In genomic region chr3:112561693-112562529, GRCh38 we compare ENCODE assay signal across 8 cellular contexts. TPM values are rescaled to one million over a fixed set of nuclear protein-coding genes. Genes with fewer than 3 reads are reported as not detected.
A peak's percentile ranks its signal among the peaks of the same experiment; 100 is the strongest.
DNase-seq lines count a peak whose midpoint lies in the region; TF ChIP-seq lines count a peak whose summit lies in the region.

Gene ATG3 (minus strand): TSS chr3:112561962. CDS start chr3:112561528, 434 bp downstream.
Gene SLC35A5 (plus strand): TSS chr3:112562045. CDS start chr3:112563404, 1,359 bp downstream.

- DNase-seq in COLO829 (ENCODE audit: low spot score) (peak; percentile 99), GM20000 (ENCODE audit: low spot score) (peak; percentile 94), HT-29 (ENCODE audit: low spot score) (peak; percentile 99), NOMO-1 (lab: John Stamatoyannopoulos, UW; ENCODE audit: unreplicated experiment in 2 of 2) (peak; percentile 99), lung microvascular endothelial cell (ENCODE audit: low read depth in 2 of 2) (peak; percentile 99)
- peak; percentile 98 for DNase-seq in effector memory CD4-positive, alpha-beta T cell
- peak; percentile 95 to 98 (median 96) for DNase-seq in stimulated activated CD4-positive, alpha-beta T cell treated with anti-CD3 and anti-CD28 coated beads, TNF-alpha, amount 100 ng/mL, for 48 hours (ENCODE audit: low read depth in 3 of 3)

- no peak for TF ChIP-seq CTCF in GM20000 (IDR thresholded peaks at IDR 0.05; ENCODE audit: extremely low read depth, missing control alignments)

- no peaks in the 10 kb centered on the region for H3K27me3 ChIP-seq in effector memory CD4-positive, alpha-beta T cell (replicated peaks; ENCODE audit: control insufficient read depth, insufficient read depth, low read length, poor library complexity, severe bottlenecking)

- CTCF ChIA-PET in activated CD8-positive, alpha-beta memory T cell treated with anti-CD3 and anti-CD28 coated beads for 36 hours (lab: Charles Lee): no interaction called here

- H3K27ac ChIP-seq in effector memory CD4-positive, alpha-beta T cell (ENCODE audit: insufficient read depth, low read length, poor library complexity, severe bottlenecking): peak within 1 kb of the TSS; percentile 98

- no peaks in the 10 kb centered on the region for H3K9me3 ChIP-seq in effector memory CD4-positive, alpha-beta T cell (ENCODE audit: control insufficient read depth, low read length)

- POLR2A ChIA-PET in activated CD8-positive, alpha-beta memory T cell treated with anti-CD3 and anti-CD28 coated beads for 36 hours (lab: Charles Lee): interaction anchor here (0.6 to 1.1 kb wide), 3 partner anchors 62 to 456 kb away, joined by 3 to 4 read pairs (median 3); no protein-coding TSS in a partner anchor

- H3K4me3 ChIP-seq in effector memory CD4-positive, alpha-beta T cell (ENCODE audit: insufficient read depth, low read depth, low read length, poor library complexity, severe bottlenecking): peak within 1 kb of the TSS; percentile 85

- peaks cover 16% of the 10 kb centered on the region for H3K4me1 ChIP-seq in effector memory CD4-positive, alpha-beta T cell (ENCODE audit: control insufficient read depth, insufficient read depth, low read length, poor library complexity, severe bottlenecking)

- no peaks in the 10 kb centered on the region for H3K36me3 ChIP-seq in effector memory CD4-positive, alpha-beta T cell (ENCODE audit: control insufficient read depth, insufficient read depth, low read length)

RNA-seq across cellular contexts. Expression of gene ATG3, which starts in this region (rescaled TPM):
- total RNA-seq in HT-29 (2014; rRNA removed; shearing (Covaris generic)): 92.1 and 103 TPM in 2 replicates
- total RNA-seq in activated CD8-positive, alpha-beta memory T cell treated with anti-CD3 and anti-CD28 coated beads for 36 hours: 10 to 100 TPM; 73.8 to 75.3 TPM
- 60.1 and 66.1 TPM in 2 replicates for total RNA-seq in lung microvascular endothelial cell

RNA-seq across cellular contexts. Expression of gene SLC35A5, which starts in this region (rescaled TPM):
- total RNA-seq in HT-29 (2014; rRNA removed; shearing (Covaris generic)): 11.7 and 14.8 TPM in 2 replicates
- 10 to 100 TPM; 17.9 to 19.8 TPM for total RNA-seq in activated CD8-positive, alpha-beta memory T cell treated with anti-CD3 and anti-CD28 coated beads for 36 hours
- total RNA-seq in lung microvascular endothelial cell: 22.0 and 35.7 TPM in 2 replicates

Comparison
In these comparisons a context has a peak if more than half of its experiments do, and no peak if none do; other contexts are left out.
1. Peak in every context shown above with its lines: DNase-seq, H3K4me3 ChIP-seq and H3K27ac ChIP-seq.